In the genomic region with DNA sequence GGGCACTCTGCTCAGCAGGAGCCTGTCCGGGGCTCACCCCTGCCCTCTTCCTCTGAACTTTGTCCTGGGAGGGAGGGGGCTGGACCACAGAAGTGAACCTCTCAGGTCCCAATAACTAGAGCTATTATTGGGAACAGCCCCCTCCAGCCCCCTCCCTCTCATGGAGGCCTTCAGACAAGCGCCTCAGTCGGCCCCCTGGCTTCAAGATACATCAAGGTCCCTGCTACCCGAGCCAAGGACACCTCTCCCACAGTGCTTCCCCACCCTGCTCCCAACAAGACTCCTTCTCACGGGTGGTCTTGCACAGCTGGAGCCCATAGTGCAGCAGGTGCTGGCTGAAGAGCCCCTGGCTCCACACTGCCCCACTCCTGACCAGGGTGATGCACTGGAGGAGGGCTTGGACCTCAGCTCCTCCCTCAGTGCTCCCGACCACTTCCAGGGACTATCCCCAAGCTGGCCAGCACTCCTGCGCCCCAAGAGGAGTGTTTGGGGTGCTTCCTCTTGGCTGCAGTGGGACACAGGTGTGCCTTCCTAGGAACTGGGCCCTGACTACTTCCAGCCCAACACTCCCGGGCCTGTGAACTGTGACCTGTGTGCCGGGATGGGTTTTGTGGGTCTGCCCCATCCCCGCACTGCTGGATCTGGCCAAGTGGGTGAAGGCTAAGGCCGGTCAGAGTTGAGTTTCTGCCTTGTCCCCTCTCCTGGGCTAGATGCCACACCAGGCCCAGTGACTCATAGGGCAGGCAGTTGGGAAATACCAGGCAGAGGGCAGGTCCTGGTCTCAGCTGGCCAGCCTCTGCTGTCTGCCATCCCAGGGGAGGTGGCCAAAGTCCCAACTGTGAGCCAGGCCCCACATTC, we compare ENCODE assay signal across 8 cellular contexts. TPM values are rescaled to one million over a fixed set of nuclear protein-coding genes. Genes with fewer than 3 reads are reported as not detected.
DNase-seq lines count a peak whose midpoint lies in the region; ATAC-seq and TF ChIP-seq lines count a peak whose summit lies in the region.

No MANE protein-coding gene starts in this region.

- CTCF ChIA-PET in activated B cell treated with CpG ODN at 0.5 μM for 24 hours (lab: Charles Lee), result no interaction called here

- TF ChIP-seq CTCF in activated B cell treated with CpG ODN at 0.5 μM for 24 hours (IDR thresholded peaks at IDR 0.05), result no peak
- no peak for TF ChIP-seq CTCF in progenitor cell of endocrine pancreas (IDR thresholded peaks at IDR 0.05; ENCODE audit: unreplicated experiment)

- ATAC-seq in activated B cell treated with CpG ODN at 0.5 μM for 24 hours (ENCODE audit: low read depth) (no peak), Right ventricle myocardium inferior (peak; percentile 62), HG02798 (IDR thresholded peaks at IDR 0.05; ENCODE audit: poor library complexity, unreplicated experiment) (no peak)

- POLR2A ChIA-PET in activated B cell treated with CpG ODN at 0.5 μM for 24 hours (lab: Charles Lee), result interaction anchor here (0.7 to 5.6 kb wide), 11 partner anchors 10 to 284 kb away, joined by 4 to 104 read pairs (median 12); a partner anchor contains a TSS

- H3K27ac Mint-ChIP-seq in activated B cell treated with CpG ODN at 0.5 μM for 24 hours (peak overlapping the region; percentile 63), progenitor cell of endocrine pancreas (no peak overlapping the region)

- peaks cover 14% of the 10 kb centered on the region for H3K4me1 Mint-ChIP-seq in activated B cell treated with CpG ODN at 0.5 μM for 24 hours
- peaks cover 5% of the 10 kb centered on the region for H3K4me1 Mint-ChIP-seq in progenitor cell of endocrine pancreas (ENCODE audit: low read depth)

- no peaks in the 10 kb centered on the region for H3K27me3 Mint-ChIP-seq in activated B cell treated with CpG ODN at 0.5 μM for 24 hours
- H3K27me3 Mint-ChIP-seq in progenitor cell of endocrine pancreas, result no peaks in the 10 kb centered on the region

- intact Hi-C loops in activated B cell treated with CpG ODN at 0.5 μM for 24 hours (cut with micrococcal nuclease) (loop anchor here (1.0 kb wide), 2 partner anchors 9 to 21 kb away; a partner anchor contains a TSS), Right ventricle myocardium inferior (cut with DNase I) (no loop called here)

- DNase-seq in NOMO-1 (lab: John Stamatoyannopoulos, UW; ENCODE audit: unreplicated experiment in 2 of 2) (peak; percentile 19 to 23), NOMO-1 treated with dmso at 0.1 percent for 144 hours (lab: John Stamatoyannopoulos, UW; ENCODE audit: unreplicated experiment) (no peak), activated B cell treated with CpG ODN at 0.5 μM for 24 hours (no peak), Right ventricle myocardium inferior (ENCODE audit: missing footprints) (peak; percentile 90), progenitor cell of endocrine pancreas (ENCODE audit: low spot score, unreplicated experiment) (no peak), superior temporal gyrus (ENCODE audit: extremely low spot score) (no peak)
- no peak for DNase-seq in activated CD4-positive, CD25-positive, alpha-beta regulatory T cell (lab: John Stamatoyannopoulos, UW)

- no peaks in the 10 kb centered on the region for H3K9me3 Mint-ChIP-seq in activated B cell treated with CpG ODN at 0.5 μM for 24 hours
- no peaks in the 10 kb centered on the region for H3K9me3 Mint-ChIP-seq in progenitor cell of endocrine pancreas (ENCODE audit: low read depth)

- H3K36me3 Mint-ChIP-seq in activated B cell treated with CpG ODN at 0.5 μM for 24 hours (ENCODE audit: low read depth) (peaks cover 22% of the 10 kb centered on the region), progenitor cell of endocrine pancreas (ENCODE audit: insufficient read depth) (peaks cover 4% of the 10 kb centered on the region)

- H3K4me3 Mint-ChIP-seq in activated B cell treated with CpG ODN at 0.5 μM for 24 hours (peak overlapping the region; percentile 85), progenitor cell of endocrine pancreas (ENCODE audit: low read depth) (peak overlapping the region; percentile 77)

RNA-seq across cellular contexts. Expression of a gene that starts 2.2 kb away (rescaled TPM):
- total RNA-seq in activated B cell treated with CpG ODN at 0.5 μM for 24 hours (52.9 and 53.2 TPM in 2 replicates), Right ventricle myocardium inferior (321 TPM), progenitor cell of endocrine pancreas (47.3 and 51.1 TPM in 2 replicates)

RNA-seq across cellular contexts. Expression of a gene that starts 6.8 kb away (rescaled TPM):
- total RNA-seq in activated B cell treated with CpG ODN at 0.5 μM for 24 hours (4.1 and 4.5 TPM in 2 replicates), Right ventricle myocardium inferior (24.3 TPM), progenitor cell of endocrine pancreas (50.9 and 52.9 TPM in 2 replicates)

RNA-seq across cellular contexts. Expression of a gene that starts 11.1 kb away (rescaled TPM):
- total RNA-seq in activated B cell treated with CpG ODN at 0.5 μM for 24 hours (4,124 and 4,449 TPM in 2 replicates), Right ventricle myocardium inferior (1,110 TPM), progenitor cell of endocrine pancreas (1,463 and 1,530 TPM in 2 replicates)

RNA-seq across cellular contexts. Expression of a gene that starts 11.9 kb away (rescaled TPM):
- total RNA-seq in activated B cell treated with CpG ODN at 0.5 μM for 24 hours (14.4 and 14.5 TPM in 2 replicates), Right ventricle myocardium inferior (462 TPM), progenitor cell of endocrine pancreas (154 and 160 TPM in 2 replicates)

RNA-seq across cellular contexts. Expression of a gene that starts 15.9 kb away (rescaled TPM):
- 21.3 and 25.6 TPM in 2 replicates for total RNA-seq in activated B cell treated with CpG ODN at 0.5 μM for 24 hours
- total RNA-seq in Right ventricle myocardium inferior, result 7.2 TPM
- 33.3 and 35.0 TPM in 2 replicates for total RNA-seq in progenitor cell of endocrine pancreas

Comparison
In these comparisons a context has a peak if more than half of its experiments do, and no peak if none do; other contexts are left out.
1. DNase-seq: peak in NOMO-1 (2 of 2) and Right ventricle myocardium inferior (single experiment); none in NOMO-1 treated with dmso at 0.1 percent for 144 hours (single experiment), activated B cell treated with CpG ODN at 0.5 μM for 24 hours (single experiment), progenitor cell of endocrine pancreas (single experiment), activated CD4-positive, CD25-positive, alpha-beta regulatory T cell (0 of 4) and superior temporal gyrus (single experiment).